ENCODE assay signal across 10 cellular contexts in genomic region chr1:204406621-204407020, GRCh38. TPM values are rescaled to one million over a fixed set of nuclear protein-coding genes. Genes with fewer than 3 reads are reported as not detected.
A peak's percentile ranks its signal among the peaks of the same experiment; 100 is the strongest.
DNase-seq lines count a peak whose midpoint lies in the region; ATAC-seq and TF ChIP-seq lines count a peak whose summit lies in the region.
"Had no signal": no experiment of that assay in that cellular context is flagged by ENCODE, and none has a peak within 500 bp of the region (broad histone marks: within the 10 kb centered on the region; RNA-seq: fewer than 3 reads in every experiment).

No MANE protein-coding gene starts in this region.

- no peak overlapping the region for H3K27ac Mint-ChIP-seq in activated T-helper 1 cell treated with anti-CD3 and anti-CD28 coated beads, Interleukin-12 subunit alpha, Interleukin-12 subunit beta, Interleukin-2, Interleukin-4 antibody, amounts not matched to agents 30 ng/mL and 10 ng/mL and 1 ng/mL, durations not matched to agents 14 hours and 24 hours and 36 hours
- peak overlapping the region; percentile 100 for H3K27ac Mint-ChIP-seq in stimulated activated naive CD8-positive, alpha-beta T cell treated with anti-CD3 and anti-CD28 coated beads, Interleukin-15, amount 100 ng/mL, for 72 hours

- H3F3A ChIP-seq in SK-N-SH (replicated peaks; ENCODE audit: insufficient read depth): peaks cover 1% of the 10 kb centered on the region

- peaks cover 59% of the 10 kb centered on the region for H3K36me3 Mint-ChIP-seq in activated T-helper 1 cell treated with anti-CD3 and anti-CD28 coated beads, Interleukin-12 subunit alpha, Interleukin-12 subunit beta, Interleukin-2, Interleukin-4 antibody, amounts not matched to agents 30 ng/mL and 10 ng/mL and 1 ng/mL, durations not matched to agents 14 hours and 24 hours and 36 hours (ENCODE audit: low read depth)

- 64% methylated on average over 4 of the region's 4 CpGs for WGBS in SK-N-SH (ENCODE audit: low lambda C conversion rate)

- intact Hi-C loops in activated T-helper 1 cell treated with anti-CD3 and anti-CD28 coated beads, Interleukin-12 subunit alpha, Interleukin-12 subunit beta, Interleukin-2, Interleukin-4 antibody, amounts not matched to agents 30 ng/mL and 10 ng/mL and 1 ng/mL, durations not matched to agents 14 hours and 24 hours and 36 hours (cut with micrococcal nuclease): no loop called here

- no peaks in the 10 kb centered on the region for H3K9me3 ChIP-seq in SK-N-SH
- no peaks in the 10 kb centered on the region for H3K9me3 ChIP-seq in iPS-18a (ENCODE audit: control insufficient read depth, low read depth, low read length)

- no peak for TF ChIP-seq EP300 in SK-N-SH (IDR thresholded peaks at IDR 0.05; ENCODE audit: borderline replicate concordance in 1 of 2, low read depth in 1 of 2, low read length in 1 of 2)

- no peak overlapping the region for H2AFZ ChIP-seq in SK-N-SH (ENCODE audit: low read depth)

- no peaks in the 10 kb centered on the region for H3K9me2 ChIP-seq in SK-N-SH

- no peak for TF ChIP-seq RAD21 in SK-N-SH (IDR thresholded peaks at IDR 0.05; ENCODE audit: low read length)

- H3K4me2 ChIP-seq in SK-N-SH: peak overlapping the region; percentile 83

- H3K4me1 Mint-ChIP-seq in activated T-helper 1 cell treated with anti-CD3 and anti-CD28 coated beads, Interleukin-12 subunit alpha, Interleukin-12 subunit beta, Interleukin-2, Interleukin-4 antibody, amounts not matched to agents 30 ng/mL and 10 ng/mL and 1 ng/mL, durations not matched to agents 14 hours and 24 hours and 36 hours (ENCODE audit: low read depth): peaks cover 34% of the 10 kb centered on the region
- peaks cover 28% of the 10 kb centered on the region for H3K4me1 Mint-ChIP-seq in stimulated activated naive CD8-positive, alpha-beta T cell treated with anti-CD3 and anti-CD28 coated beads, Interleukin-15, amount 100 ng/mL, for 72 hours

- H3K27me3 ChIP-seq in SK-N-SH (ENCODE audit: insufficient read depth) (no peaks in the 10 kb centered on the region), iPS-18a (ENCODE audit: control insufficient read depth, insufficient read depth, low read length) (no peaks in the 10 kb centered on the region)

- no peak for TF ChIP-seq CTCF in SK-N-SH (IDR thresholded peaks at IDR 0.05)

- H4K20me1 ChIP-seq in SK-N-SH (ENCODE audit: insufficient read depth): peaks cover 93% of the 10 kb centered on the region

- no peaks in the 10 kb centered on the region for H3K27me3 Mint-ChIP-seq in activated T-helper 1 cell treated with anti-CD3 and anti-CD28 coated beads, Interleukin-12 subunit alpha, Interleukin-12 subunit beta, Interleukin-2, Interleukin-4 antibody, amounts not matched to agents 30 ng/mL and 10 ng/mL and 1 ng/mL, durations not matched to agents 14 hours and 24 hours and 36 hours (ENCODE audit: insufficient read depth)
- H3K27me3 Mint-ChIP-seq in stimulated activated naive CD8-positive, alpha-beta T cell treated with anti-CD3 and anti-CD28 coated beads, Interleukin-15, amount 100 ng/mL, for 72 hours: no peaks in the 10 kb centered on the region

- peak overlapping the region; percentile 78 to 89; a peak in 3 of 4 replicates for H3K4me3 ChIP-seq in SK-N-SH (ENCODE audit: low read depth in 2 of 2, low read length in 1 of 2)
- peak overlapping the region; percentile 99 for H3K4me3 ChIP-seq in iPS-18a (ENCODE audit: low read length)

- no peak overlapping the region for H3K27ac ChIP-seq in SK-N-SH (ENCODE audit: low read depth in 2 of 2, low read length in 1 of 2)
- no peak overlapping the region for H3K27ac ChIP-seq in iPS-18a (ENCODE audit: low read length)

- H3K9me3 Mint-ChIP-seq in activated T-helper 1 cell treated with anti-CD3 and anti-CD28 coated beads, Interleukin-12 subunit alpha, Interleukin-12 subunit beta, Interleukin-2, Interleukin-4 antibody, amounts not matched to agents 30 ng/mL and 10 ng/mL and 1 ng/mL, durations not matched to agents 14 hours and 24 hours and 36 hours: no peaks in the 10 kb centered on the region
- H3K9me3 Mint-ChIP-seq in stimulated activated naive CD8-positive, alpha-beta T cell treated with anti-CD3 and anti-CD28 coated beads, Interleukin-15, amount 100 ng/mL, for 72 hours: no peaks in the 10 kb centered on the region

- H3K4me1 ChIP-seq in SK-N-SH (ENCODE audit: control insufficient read depth in 1 of 2, insufficient read depth in 2 of 2, low read depth in 1 of 2, low read length in 1 of 2): peaks cover 9 to 18% of the 10 kb centered on the region in 2 experiments; a peak in 3 of 4 replicates
- H3K4me1 ChIP-seq in iPS-18a (ENCODE audit: control insufficient read depth, low read depth, low read length): no peaks in the 10 kb centered on the region

- peak overlapping the region; percentile 99 for H3K4me3 Mint-ChIP-seq in activated T-helper 1 cell treated with anti-CD3 and anti-CD28 coated beads, Interleukin-12 subunit alpha, Interleukin-12 subunit beta, Interleukin-2, Interleukin-4 antibody, amounts not matched to agents 30 ng/mL and 10 ng/mL and 1 ng/mL, durations not matched to agents 14 hours and 24 hours and 36 hours
- H3K4me3 Mint-ChIP-seq in stimulated activated naive CD8-positive, alpha-beta T cell treated with anti-CD3 and anti-CD28 coated beads, Interleukin-15, amount 100 ng/mL, for 72 hours: peak overlapping the region; percentile 95 to 97

- ATAC-seq in SK-N-SH treated with all-trans-retinoic acid at 6 μM for 48 hours: no peak
- ATAC-seq in stimulated activated naive CD8-positive, alpha-beta T cell treated with anti-CD3 and anti-CD28 coated beads, Interleukin-15, amount 100 ng/mL, for 72 hours: no peak

- DNase-seq in SK-N-SH (no peak), cortex of kidney (lab: John Stamatoyannopoulos, UW) (no peak), RPMI8226 (no peak), NCI-H510A treated with DMSO at 0.1 percent for 48 hours (lab: John Stamatoyannopoulos, UW) (no peak)
- DNase-seq in activated T-helper 1 cell treated with anti-CD3 and anti-CD28 coated beads, Interleukin-12 subunit alpha, Interleukin-12 subunit beta, Interleukin-2, Interleukin-4 antibody, amounts not matched to agents 30 ng/mL and 10 ng/mL and 1 ng/mL, durations not matched to agents 14 hours and 24 hours and 36 hours (ENCODE audit: low spot score): no peak
- no peak for DNase-seq in stimulated activated naive CD8-positive, alpha-beta T cell treated with anti-CD3 and anti-CD28 coated beads, Interleukin-15, amount 100 ng/mL, for 72 hours
- DNase-seq: 8988T, small intestine had no signal

- CTCF ChIA-PET in SK-N-SH (lab: Yijun Ruan, JAX): interaction anchor here (0.7 to 5.8 kb wide), 7 partner anchors 9 to 1384 kb away, joined by 3 to 60 read pairs (median 4); no protein-coding TSS in a partner anchor

- peaks cover 65 to 77% of the 10 kb centered on the region in 2 experiments for H3K36me3 ChIP-seq in SK-N-SH (replicated peaks in 1 of 2; ENCODE audit: control insufficient read depth in 1 of 2, insufficient read depth in 2 of 2, low read length in 1 of 2)
- peaks cover 38% of the 10 kb centered on the region for H3K36me3 ChIP-seq in iPS-18a (ENCODE audit: control insufficient read depth, low read depth, low read length)

- POLR2A ChIA-PET in SK-N-SH (lab: Yijun Ruan, JAX): no interaction called here

- H3K79me2 ChIP-seq in SK-N-SH (ENCODE audit: insufficient read depth): peaks cover 99% of the 10 kb centered on the region

- H3K9ac ChIP-seq in SK-N-SH (peak overlapping the region; percentile 99), iPS-18a (ENCODE audit: low read length) (no peak overlapping the region)

TF ChIP-seq in SK-N-SH, 30 proteins besides CTCF, POLR2A, EP300 and RAD21 (continues in another document):
- TF ChIP-seq RCOR1 (IDR thresholded peaks at IDR 0.05; ENCODE audit: low read length): no peak
- no peak for TF ChIP-seq TAF1 (IDR thresholded peaks at IDR 0.05; ENCODE audit: borderline replicate concordance, low read depth, low read length)
- TF ChIP-seq, protein P1, sequence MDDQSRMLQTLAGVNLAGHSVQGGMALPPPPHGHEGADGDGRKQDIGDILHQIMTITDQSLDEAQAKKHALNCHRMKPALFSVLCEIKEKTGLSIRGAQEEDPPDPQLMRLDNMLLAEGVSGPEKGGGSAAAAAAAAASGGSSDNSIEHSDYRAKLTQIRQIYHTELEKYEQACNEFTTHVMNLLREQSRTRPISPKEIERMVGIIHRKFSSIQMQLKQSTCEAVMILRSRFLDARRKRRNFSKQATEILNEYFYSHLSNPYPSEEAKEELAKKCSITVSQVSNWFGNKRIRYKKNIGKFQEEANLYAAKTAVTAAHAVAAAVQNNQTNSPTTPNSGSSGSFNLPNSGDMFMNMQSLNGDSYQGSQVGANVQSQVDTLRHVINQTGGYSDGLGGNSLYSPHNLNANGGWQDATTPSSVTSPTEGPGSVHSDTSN (IDR thresholded peaks at IDR 0.05): no peak
- TF ChIP-seq TCF12 (IDR thresholded peaks at IDR 0.05): no peak
- no peak for TF ChIP-seq FOXM1 (IDR thresholded peaks at IDR 0.05; ENCODE audit: low read depth)
- no peak for TF ChIP-seq JUND (IDR thresholded peaks at IDR 0.05)

TF ChIP-seq in SK-N-SH treated with all-trans-retinoic acid at 6 μM for 48 hours, 23 proteins besides CTCF, POLR2A, EP300 and RAD21 (continues in another document):
- TF ChIP-seq ZNF8 (CRISPR knock-in tag; IDR thresholded peaks at IDR 0.05): no peak
- TF ChIP-seq ZC3H10 (CRISPR knock-in tag; IDR thresholded peaks at IDR 0.05): no peak
- no peak for TF ChIP-seq SNAI2 (CRISPR knock-in tag; IDR thresholded peaks at IDR 0.05)
- TF ChIP-seq ZFP3 (CRISPR knock-in tag; IDR thresholded peaks at IDR 0.05): no peak
- TF ChIP-seq OSR1 (CRISPR knock-in tag; IDR thresholded peaks at IDR 0.05): no peak
- no peak for TF ChIP-seq RARB (CRISPR knock-in tag; IDR thresholded peaks at IDR 0.05)

RNA-seq across cellular contexts. Expression of gene PPP1R15B, which starts 5.0 kb away (rescaled TPM):
- 12.1 and 14.3 TPM in 2 replicates for polyA plus RNA-seq in SK-N-SH (2012; rRNA removed)
- 13.1 and 13.4 TPM in 2 replicates for polyA plus RNA-seq in SK-N-SH (2012; cell fraction: cytosol; rRNA removed)
- 10.3 and 13.2 TPM in 2 replicates for polyA plus RNA-seq in SK-N-SH (2012; cell fraction: nucleus; rRNA removed)
- 75.8 and 76.2 TPM in 2 replicates for total RNA-seq in activated T-helper 1 cell treated with anti-CD3 and anti-CD28 coated beads, Interleukin-12 subunit alpha, Interleukin-12 subunit beta, Interleukin-2, Interleukin-4 antibody, amounts not matched to agents 30 ng/mL and 10 ng/mL and 1 ng/mL, durations not matched to agents 14 hours and 24 hours and 36 hours

RNA-seq across cellular contexts. Expression of gene PLEKHA6, which starts 46.9 kb away (rescaled TPM):
- polyA plus RNA-seq in SK-N-SH (2012; rRNA removed): 1.2 and 3.1 TPM in 2 replicates
- 1.5 and 3.4 TPM in 2 replicates for polyA plus RNA-seq in SK-N-SH (2012; cell fraction: cytosol; rRNA removed)
- polyA plus RNA-seq in SK-N-SH (2012; cell fraction: nucleus; rRNA removed): 6.3 and 7.7 TPM in 2 replicates
- total RNA-seq in activated T-helper 1 cell treated with anti-CD3 and anti-CD28 coated beads, Interleukin-12 subunit alpha, Interleukin-12 subunit beta, Interleukin-2, Interleukin-4 antibody, amounts not matched to agents 30 ng/mL and 10 ng/mL and 1 ng/mL, durations not matched to agents 14 hours and 24 hours and 36 hours: 0.05 and 0.21 TPM in 2 replicates
